Comparison of ENCODE assay signal across 8 cellular contexts in genomic region chr10:72875250-72876055, GRCh38. TPM values are rescaled to one million over a fixed set of nuclear protein-coding genes. Genes with fewer than 3 reads are reported as not detected.
DNase-seq lines count a peak whose midpoint lies in the region; FAIRE-seq and TF ChIP-seq lines count a peak whose summit lies in the region.

No MANE protein-coding gene starts in this region.

- no peak for TF ChIP-seq POLR2A in erythroblast (IDR thresholded peaks at IDR 0.05; ENCODE audit: low read length)
- no peak for TF ChIP-seq POLR2A in vagina (IDR thresholded peaks at IDR 0.05)

- CTCF ChIA-PET in AG04450 (lab: Charles Lee), result interaction anchor here (0.5 to 3.2 kb wide), 5 partner anchors 178 to 639 kb away, joined by 3 to 18 read pairs (median 3); no protein-coding TSS in a partner anchor

- FAIRE-seq in small intestine (lab: Jason Lieb, UNC), result no peak

- WGBS in small intestine, 3 donors, result 66 to 75% (median 73%) methylated on average over 3 of the region's 3 CpGs

- POLR2A ChIA-PET in AG04450 (lab: Yijun Ruan, JAX), result no interaction called here

- intact Hi-C loops in vagina (cut with DNase I), result no loop called here

- TF ChIP-seq CTCF in AG04450 (IDR thresholded peaks at IDR 0.05; ENCODE audit: low read depth, low read length), result peak; percentile 61
- TF ChIP-seq CTCF in vagina (IDR thresholded peaks at IDR 0.05), result peak in 1 of 3 experiments; percentile 30
- no peak for TF ChIP-seq CTCF in coronary artery (IDR thresholded peaks at IDR 0.05)

- H3K27me3 ChIP-seq in AG04450 (ENCODE audit: control insufficient read depth, insufficient read depth, low read length), result no peaks in the 10 kb centered on the region
- no peaks in the 10 kb centered on the region for H3K27me3 ChIP-seq in small intestine (ENCODE audit: control insufficient read depth in 2 of 2, insufficient read depth in 2 of 2, low read length in 2 of 2)
- H3K27me3 ChIP-seq in vagina, result no peaks in the 10 kb centered on the region

- H3K36me3 ChIP-seq in small intestine (ENCODE audit: control insufficient read depth in 2 of 2, insufficient read depth in 2 of 2, low read length in 2 of 2) (peaks cover 4 to 18% of the 10 kb centered on the region in 2 donors), vagina (peaks cover 0 to 6% of the 10 kb centered on the region in 2 donors)

- H3K4me3 ChIP-seq in AG04450 (ENCODE audit: low read depth, low read length) (no peak overlapping the region), small intestine (ENCODE audit: low read depth in 1 of 2, low read length in 2 of 2) (no peak overlapping the region), vagina (no peak overlapping the region), coronary artery (no peak overlapping the region)

- H3K9me3 ChIP-seq in AG04450 (ENCODE audit: control insufficient read depth, insufficient read depth, low read length) (0 out of 2 replicates have a peak, but pooled peaks cover 3% of the 10 kb centered on the region), small intestine (ENCODE audit: control insufficient read depth, low read depth) (no peaks in the 10 kb centered on the region), vagina (no peaks in the 10 kb centered on the region)

- DNase-seq in AG04450 (ENCODE audit: low read depth, low spot score) (peak; percentile 4), GM03348 (ENCODE audit: low spot score) (peak; percentile 33), NOMO-1 treated with DMSO at 0.1 percent for 48 hours (lab: John Stamatoyannopoulos, UW; ENCODE audit: unreplicated experiment) (peak; percentile 21), erythroblast (lab: John Stamatoyannopoulos, UW) (peak; percentile 41 to 65), small intestine (peak; percentile 48), vagina (ENCODE audit: extremely low spot score in 2 of 2) (no peak), NCI-H1930 (lab: John Stamatoyannopoulos, UW) (no peak), coronary artery (ENCODE audit: low spot score) (no peak)

- H3K4me1 ChIP-seq in small intestine (ENCODE audit: control insufficient read depth in 2 of 2, insufficient read depth in 1 of 2, low read depth in 1 of 2, low read length in 1 of 2), result no peaks in the 10 kb centered on the region
- H3K4me1 ChIP-seq in vagina, result no peaks in the 10 kb centered on the region

- H3K27ac ChIP-seq in AG04450 (ENCODE audit: low read depth, low read length) (no peak overlapping the region), small intestine (ENCODE audit: low read depth in 1 of 2, low read length in 1 of 2) (no peak overlapping the region), vagina (no peak overlapping the region), coronary artery (no peak overlapping the region)

RNA-seq across cellular contexts. Expression of gene OIT3, which starts 18.1 kb away (rescaled TPM):
- polyA plus RNA-seq in AG04450 (2011; rRNA removed) (not detected in 2 replicates), small intestine (under 1 TPM in 2 of 3 donors, not detected in 1; 0.07 to 0.45 TPM)
- not detected in 2 replicates for polyA minus RNA-seq in AG04450 (2011; rRNA and poly(A)+ RNA removed)
- total RNA-seq in vagina, result not detected

Comparison
In these comparisons a context has a peak if more than half of its experiments do, and no peak if none do; other contexts are left out.
1. DNase-seq: peak in AG04450 (single experiment), GM03348 (single experiment), NOMO-1 treated with DMSO at 0.1 percent for 48 hours (single experiment), erythroblast (2 of 2) and small intestine (single experiment); none in vagina (0 of 2), NCI-H1930 (0 of 2) and coronary artery (single experiment).